In genomic region chr1:112707217-112708001, GRCh38 we compare ENCODE assay signal across 8 cellular contexts. TPM values are rescaled to one million over a fixed set of nuclear protein-coding genes. Genes with fewer than 3 reads are reported as not detected.
DNase-seq lines count a peak whose midpoint lies in the region; ATAC-seq and TF ChIP-seq lines count a peak whose summit lies in the region.

No MANE protein-coding gene starts in this region.

- peak; percentile 89 for TF ChIP-seq CTCF in progenitor cell of endocrine pancreas (IDR thresholded peaks at IDR 0.05; ENCODE audit: unreplicated experiment)

- intact Hi-C loops in right cardiac atrium (cut with DNase I), result loop anchor here (2.0 to 10.0 kb wide), 9 partner anchors 35 to 323 kb away; partner anchors contain the start of genes CAPZA1 (in 3 of the 4), ST7L (in 3 of the 4), WNT2B (in 2 of the 4) and MOV10 (in 1 of the 4)

- no peaks in the 10 kb centered on the region for H3K9me3 ChIP-seq in right cardiac atrium (ENCODE audit: control insufficient read depth, low read length)

- peaks cover 36% of the 10 kb centered on the region for H3K4me1 Mint-ChIP-seq in T-helper 1 cell treated with Interleukin-12 subunit alpha and Interleukin-12 subunit beta and Interleukin-4 antibody, amounts not matched to agents 30 μg/mL and 1 μg/mL, for 36 hours (ENCODE audit: low read depth)
- peaks cover 27% of the 10 kb centered on the region for H3K4me1 Mint-ChIP-seq in progenitor cell of endocrine pancreas (ENCODE audit: low read depth)

- no peaks in the 10 kb centered on the region for H3K27me3 ChIP-seq in right cardiac atrium (ENCODE audit: control insufficient read depth, insufficient read depth)

- H3K4me3 Mint-ChIP-seq in T-helper 1 cell treated with Interleukin-12 subunit alpha and Interleukin-12 subunit beta and Interleukin-4 antibody, amounts not matched to agents 30 μg/mL and 1 μg/mL, for 36 hours, result peak overlapping the region; percentile 88
- H3K4me3 Mint-ChIP-seq in progenitor cell of endocrine pancreas (ENCODE audit: low read depth), result peak overlapping the region; percentile 72

- H3K27ac ChIP-seq in right cardiac atrium (ENCODE audit: low read length), result peak overlapping the region; percentile 91

- peaks cover 7% of the 10 kb centered on the region for H3K4me1 ChIP-seq in right cardiac atrium (ENCODE audit: control insufficient read depth, insufficient read depth, low read length)

- H3K27ac Mint-ChIP-seq in T-helper 1 cell treated with Interleukin-12 subunit alpha and Interleukin-12 subunit beta and Interleukin-4 antibody, amounts not matched to agents 30 μg/mL and 1 μg/mL, for 36 hours, result peak overlapping the region; percentile 67
- peak overlapping the region; percentile 78 for H3K27ac Mint-ChIP-seq in progenitor cell of endocrine pancreas

- H3K9me3 Mint-ChIP-seq in T-helper 1 cell treated with Interleukin-12 subunit alpha and Interleukin-12 subunit beta and Interleukin-4 antibody, amounts not matched to agents 30 μg/mL and 1 μg/mL, for 36 hours, result no peaks in the 10 kb centered on the region
- H3K9me3 Mint-ChIP-seq in progenitor cell of endocrine pancreas (ENCODE audit: low read depth), result no peaks in the 10 kb centered on the region

- H3K27me3 Mint-ChIP-seq in T-helper 1 cell treated with Interleukin-12 subunit alpha and Interleukin-12 subunit beta and Interleukin-4 antibody, amounts not matched to agents 30 μg/mL and 1 μg/mL, for 36 hours (ENCODE audit: low read depth), result peaks cover 35% of the 10 kb centered on the region
- peaks cover 50% of the 10 kb centered on the region for H3K27me3 Mint-ChIP-seq in progenitor cell of endocrine pancreas

- peak overlapping the region; percentile 94 for H3K4me3 ChIP-seq in right cardiac atrium (ENCODE audit: low read length)

- DNase-seq in NCI-H1417 (lab: John Stamatoyannopoulos, UW), result peak; percentile 72 to 89 (median 77)
- DNase-seq in NCI-H1417 treated with DMSO at 0.1 percent for 48 hours (lab: John Stamatoyannopoulos, UW), result no peak
- peak; percentile 64 for DNase-seq in NCI-H1092 treated with DMSO at 0.1 percent for 48 hours (lab: John Stamatoyannopoulos, UW)
- DNase-seq in anterior cingulate cortex (lab: John Stamatoyannopoulos, UW), result peak in 54 of 58 donors; percentile 24 to 83 (median 64)
- peak; percentile 90 to 95 (median 95) for DNase-seq in right cardiac atrium
- peak; percentile 82 for DNase-seq in progenitor cell of endocrine pancreas (ENCODE audit: low spot score, unreplicated experiment)

- WGBS in right cardiac atrium, result 5% methylated on average over 43 of the region's 43 CpGs

- peaks cover 8% of the 10 kb centered on the region for H3K36me3 Mint-ChIP-seq in T-helper 1 cell treated with Interleukin-12 subunit alpha and Interleukin-12 subunit beta and Interleukin-4 antibody, amounts not matched to agents 30 μg/mL and 1 μg/mL, for 36 hours (ENCODE audit: low read depth)
- H3K36me3 Mint-ChIP-seq in progenitor cell of endocrine pancreas (ENCODE audit: insufficient read depth), result no peaks in the 10 kb centered on the region

- ATAC-seq in HG02678 (IDR thresholded peaks at IDR 0.05; ENCODE audit: unreplicated experiment), result peak; percentile 66
- ATAC-seq in right cardiac atrium, result peak; percentile 67 to 74

RNA-seq across cellular contexts. Expression of gene RHOC, which starts 0.5 kb away (rescaled TPM):
- total RNA-seq in right cardiac atrium (100 to 1,000 TPM; 169 to 222 (median 209) TPM), progenitor cell of endocrine pancreas (87.3 and 97.3 TPM in 2 replicates)
- polyA plus RNA-seq in right cardiac atrium, result 262 TPM

RNA-seq across cellular contexts. Expression of gene PPM1J, which starts 7.7 kb away (rescaled TPM):
- total RNA-seq in right cardiac atrium (1 to 10 TPM; 5.5 to 9.0 (median 6.3) TPM), progenitor cell of endocrine pancreas (0.43 and 0.71 TPM in 2 replicates)
- 6.4 TPM for polyA plus RNA-seq in right cardiac atrium

RNA-seq across cellular contexts. Expression of gene MOV10, which starts 33.0 kb away (rescaled TPM):
- total RNA-seq in right cardiac atrium, result 10 to 100 TPM; 14.1 to 20.3 (median 18.3) TPM
- polyA plus RNA-seq in right cardiac atrium, result 19.4 TPM
- 128 and 137 TPM in 2 replicates for total RNA-seq in progenitor cell of endocrine pancreas
